1 cellular context compared by ENCODE assay signal in the genomic region with DNA sequence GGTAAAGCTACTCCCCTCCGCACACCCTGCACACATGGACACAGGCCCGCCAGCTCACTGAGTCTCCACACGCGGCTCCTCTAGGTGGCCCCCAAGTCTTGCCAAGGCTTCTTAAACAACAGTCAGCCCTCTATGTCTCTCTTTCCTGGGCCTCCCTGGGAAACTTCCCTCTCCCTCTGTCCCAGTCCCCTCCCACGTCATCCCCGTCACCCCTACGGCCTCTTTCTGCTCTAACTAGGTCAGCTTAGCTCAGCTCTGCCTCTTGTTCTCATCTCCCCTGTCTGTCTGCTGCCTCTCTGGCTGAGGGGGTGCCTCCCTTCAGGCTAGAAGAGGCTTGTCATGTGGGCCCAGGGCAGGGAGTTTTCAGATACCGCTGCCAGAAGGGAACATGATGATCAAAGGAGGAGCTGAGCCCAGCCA.
TF ChIP-seq lines count a peak whose summit lies in the region.

No MANE protein-coding gene starts in this region.

TF ChIP-seq in K562, 482 proteins besides CTCF, POLR2A, EP300 and RAD21 (continued from another document):
- TF ChIP-seq, protein P1, sequence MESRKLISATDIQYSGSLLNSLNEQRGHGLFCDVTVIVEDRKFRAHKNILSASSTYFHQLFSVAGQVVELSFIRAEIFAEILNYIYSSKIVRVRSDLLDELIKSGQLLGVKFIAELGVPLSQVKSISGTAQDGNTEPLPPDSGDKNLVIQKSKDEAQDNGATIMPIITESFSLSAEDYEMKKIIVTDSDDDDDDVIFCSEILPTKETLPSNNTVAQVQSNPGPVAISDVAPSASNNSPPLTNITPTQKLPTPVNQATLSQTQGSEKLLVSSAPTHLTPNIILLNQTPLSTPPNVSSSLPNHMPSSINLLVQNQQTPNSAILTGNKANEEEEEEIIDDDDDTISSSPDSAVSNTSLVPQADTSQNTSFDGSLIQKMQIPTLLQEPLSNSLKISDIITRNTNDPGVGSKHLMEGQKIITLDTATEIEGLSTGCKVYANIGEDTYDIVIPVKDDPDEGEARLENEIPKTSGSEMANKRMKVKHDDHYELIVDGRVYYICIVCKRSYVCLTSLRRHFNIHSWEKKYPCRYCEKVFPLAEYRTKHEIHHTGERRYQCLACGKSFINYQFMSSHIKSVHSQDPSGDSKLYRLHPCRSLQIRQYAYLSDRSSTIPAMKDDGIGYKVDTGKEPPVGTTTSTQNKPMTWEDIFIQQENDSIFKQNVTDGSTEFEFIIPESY (CRISPR knock-in tag; IDR thresholded peaks at IDR 0.05): peak; percentile 97
- TF ChIP-seq ATF7 (IDR thresholded peaks at IDR 0.05) (no peak), KLF6 (CRISPR knock-in tag; IDR thresholded peaks at IDR 0.05; ENCODE audit: borderline replicate concordance) (no peak)
